Comparison of ENCODE assay signal across 14 cellular contexts in genomic region chr16:14050297-14051027, GRCh38. TPM values are rescaled to one million over a fixed set of nuclear protein-coding genes. Genes with fewer than 3 reads are reported as not detected.
DNase-seq lines count a peak whose midpoint lies in the region; ATAC-seq and TF ChIP-seq lines count a peak whose summit lies in the region.
"Had no signal": no experiment of that assay in that cellular context is flagged by ENCODE, and none has a peak within 500 bp of the region (broad histone marks: within the 10 kb centered on the region; RNA-seq: fewer than 3 reads in every experiment).

No MANE protein-coding gene starts in this region.

- H3K27ac ChIP-seq in foreskin keratinocyte, result no peak overlapping the region
- H3K27ac ChIP-seq in effector memory CD4-positive, alpha-beta T cell (ENCODE audit: insufficient read depth, low read length, poor library complexity, severe bottlenecking), result no peak overlapping the region
- H3K27ac ChIP-seq: vagina had no signal

- no peak for TF ChIP-seq CTCF in Calu3 (IDR thresholded peaks at IDR 0.05; ENCODE audit: unreplicated experiment)
- no peak for TF ChIP-seq CTCF in foreskin keratinocyte (conservative IDR thresholded peaks at IDR 0.05)

- TSS peak; percentile 87 for BruUV-seq in Calu3 (replicated peaks; lab: Mats Ljungman, UMichigan)

- H3K4me3 Mint-ChIP-seq in Calu3 (ENCODE audit: low read depth, unreplicated experiment), result no peak overlapping the region
- H3K4me3 Mint-ChIP-seq: activated T-cell treated with anti-CD3 and anti-CD28 coated beads, Interleukin-2, amount 50 U/mL, for 72 hours; nephron had no signal

- peaks cover 8% of the 10 kb centered on the region for H3K4me1 ChIP-seq in foreskin keratinocyte
- H3K4me1 ChIP-seq in effector memory CD4-positive, alpha-beta T cell (ENCODE audit: control insufficient read depth, insufficient read depth, low read length, poor library complexity, severe bottlenecking), result no peaks in the 10 kb centered on the region
- H3K4me1 ChIP-seq: vagina had no signal

- H3K9me3 Mint-ChIP-seq in Calu3 (ENCODE audit: low read depth, unreplicated experiment), result no peaks in the 10 kb centered on the region

- no peaks in the 10 kb centered on the region for H3K27me3 Mint-ChIP-seq in Calu3 (ENCODE audit: unreplicated experiment)

- H3K36me3 ChIP-seq in effector memory CD4-positive, alpha-beta T cell (ENCODE audit: control insufficient read depth, insufficient read depth, low read length), result no peaks in the 10 kb centered on the region
- H3K36me3 ChIP-seq: vagina had no signal

- CTCF ChIA-PET in Calu3 (lab: Charles Lee), result interaction anchor here (0.7 to 0.9 kb wide), 3 partner anchors 8 to 98 kb away, joined by 3 to 4 read pairs (median 3); no protein-coding TSS in a partner anchor

- H3K27ac Mint-ChIP-seq in Calu3 (ENCODE audit: unreplicated experiment), result no peak overlapping the region
- H3K27ac Mint-ChIP-seq: activated T-cell treated with anti-CD3 and anti-CD28 coated beads, Interleukin-2, amount 50 U/mL, for 72 hours; nephron had no signal

- DNase-seq in Calu3, result peak; percentile 66
- DNase-seq in NCI-H460 (ENCODE audit: extremely low read depth, low read depth), result peak; percentile 18
- DNase-seq in foreskin keratinocyte, result peak; percentile 67 to 81
- peak; percentile 42 for DNase-seq in mucosa of gallbladder (ENCODE audit: low spot score)
- no peak for DNase-seq in SIG-M5 (lab: John Stamatoyannopoulos, UW)
- DNase-seq in effector memory CD4-positive, alpha-beta T cell, result no peak
- DNase-seq: activated CD4-positive, alpha-beta T cell treated with anti-CD3 and anti-CD28 coated beads for 48 hours; activated T-cell treated with anti-CD3 and anti-CD28 coated beads, Interleukin-2, amount 50 U/mL, for 72 hours; NCI-H2029 treated with DMSO at 0.1 percent for 48 hours; T-helper 1 cell had no signal

- intact Hi-C loops in Calu3 (cut with micrococcal nuclease; ENCODE audit: unreplicated experiment), result loop anchor here (1.0 kb wide), 1 partner anchor 47 kb away; no protein-coding TSS in a partner anchor

- H3K9me3 ChIP-seq in effector memory CD4-positive, alpha-beta T cell (ENCODE audit: control insufficient read depth, low read length), result no peaks in the 10 kb centered on the region
- H3K9me3 ChIP-seq: vagina had no signal

- no peaks in the 10 kb centered on the region for H3K27me3 ChIP-seq in foreskin keratinocyte
- no peaks in the 10 kb centered on the region for H3K27me3 ChIP-seq in effector memory CD4-positive, alpha-beta T cell (replicated peaks; ENCODE audit: control insufficient read depth, insufficient read depth, low read length, poor library complexity, severe bottlenecking)
- H3K27me3 ChIP-seq: vagina had no signal

- ATAC-seq in foreskin keratinocyte (peak; percentile 63), GM21526 (IDR thresholded peaks at IDR 0.05; ENCODE audit: low FRiP score, unreplicated experiment) (no peak), HG02973 (IDR thresholded peaks at IDR 0.05; ENCODE audit: unreplicated experiment) (no peak)
- ATAC-seq: activated T-cell treated with anti-CD3 and anti-CD28 coated beads, Interleukin-2, amount 50 U/mL, for 72 hours had no signal

- no peak overlapping the region for H3K4me3 ChIP-seq in effector memory CD4-positive, alpha-beta T cell (ENCODE audit: insufficient read depth, low read depth, low read length, poor library complexity, severe bottlenecking)
- H3K4me3 ChIP-seq: vagina had no signal

- peaks cover 9% of the 10 kb centered on the region for H3K4me1 Mint-ChIP-seq in Calu3 (ENCODE audit: low read depth, unreplicated experiment)

- H3K36me3 Mint-ChIP-seq in Calu3 (ENCODE audit: insufficient read depth, unreplicated experiment), result no peaks in the 10 kb centered on the region

RNA-seq across cellular contexts. Expression of gene MRTFB, which starts 20.7 kb away (rescaled TPM):
- 67.3 and 69.5 TPM in 2 replicates for total RNA-seq in Calu3 (2022)
- total RNA-seq in NCI-H460 (2014; rRNA removed; shearing (Covaris generic)), result 7.2 and 7.3 TPM in 2 replicates
- polyA plus RNA-seq in NCI-H460 (2014; cell fraction: nucleus; rRNA removed), result 10.1 and 11.6 TPM in 2 replicates
- total RNA-seq in foreskin keratinocyte, result 13.6 and 14.5 TPM in 2 replicates
- polyA plus RNA-seq in foreskin keratinocyte, result 2.1 and 2.5 TPM in 2 replicates
- 46.6 TPM for total RNA-seq in mucosa of gallbladder

Comparison
In these comparisons a context has a peak if more than half of its experiments do, and no peak if none do; other contexts are left out.
1. DNase-seq: peak in Calu3 (single experiment), NCI-H460 (single experiment), foreskin keratinocyte (2 of 2) and mucosa of gallbladder (single experiment); none in SIG-M5 (single experiment) and effector memory CD4-positive, alpha-beta T cell (0 of 3).